ENCODE assay signal across 16 cellular contexts in genomic region chr2:205701509-205701908, GRCh38. TPM values are rescaled to one million over a fixed set of nuclear protein-coding genes. Genes with fewer than 3 reads are reported as not detected.
DNase-seq lines count a peak whose midpoint lies in the region; ATAC-seq, FAIRE-seq and TF ChIP-seq lines count a peak whose summit lies in the region.
"Had no signal": no experiment of that assay in that cellular context is flagged by ENCODE, and none has a peak within 500 bp of the region (broad histone marks: within the 10 kb centered on the region; RNA-seq: fewer than 3 reads in every experiment).

No MANE protein-coding gene starts in this region.

- H3K4me1 ChIP-seq in HUES48 (ENCODE audit: control insufficient read depth, insufficient read depth, low read length) (peaks cover 55% of the 10 kb centered on the region), keratinocyte (ENCODE audit: control insufficient read depth, extremely low read depth, insufficient read depth, low read length) (peaks cover 27% of the 10 kb centered on the region), stomach (peaks cover 20 to 95% (median 67%) of the 10 kb centered on the region in 4 donors), ascending aorta (peaks cover 3 to 21% of the 10 kb centered on the region in 2 donors)

- H3K9ac ChIP-seq in HUES48 (ENCODE audit: low read depth, low read length) (no peak overlapping the region), keratinocyte (ENCODE audit: control insufficient read depth, extremely low read depth, insufficient read depth, low read length) (no peak overlapping the region)
- H3K9ac ChIP-seq: parathyroid adenoma had no signal

- WGBS in stomach, 5 donors, result 46 to 86% (median 83%) methylated on average over 1 of the region's 1 CpG

- dilution Hi-C loops in keratinocyte (cut with MboI; ENCODE audit: extremely low pct_ligation_motif_present, low sequenced_read_pairs), result no loop called here

- intact Hi-C loops in stomach (cut with DNase I; ENCODE audit: low total_unique reads), result no loop called here
- intact Hi-C loops in ascending aorta (cut with DNase I), result no loop called here

- peaks cover 19% of the 10 kb centered on the region for H3K79me2 ChIP-seq in keratinocyte (ENCODE audit: control insufficient read depth, insufficient read depth, low read length)
- H3K79me2 ChIP-seq: parathyroid adenoma had no signal

- FAIRE-seq in keratinocyte (lab: Jason Lieb, UNC), result peak; percentile 26
- FAIRE-seq: K562 had no signal

- no peak for TF ChIP-seq EP300 in stomach (IDR thresholded peaks at IDR 0.05)

- TF ChIP-seq POLR2A in stomach (IDR thresholded peaks at IDR 0.05), result no peak

- H3K9me3 ChIP-seq in HUES48 (ENCODE audit: control insufficient read depth, insufficient read depth, low read length), result no peaks in the 10 kb centered on the region
- no peaks in the 10 kb centered on the region for H3K9me3 ChIP-seq in keratinocyte (ENCODE audit: control insufficient read depth, low read depth, low read length)
- no peaks in the 10 kb centered on the region for H3K9me3 ChIP-seq in stomach
- no peaks in the 10 kb centered on the region for H3K9me3 ChIP-seq in ascending aorta

- H3K27me3 ChIP-seq in HUES48 (ENCODE audit: control insufficient read depth, insufficient read depth, low read length) (no peaks in the 10 kb centered on the region), keratinocyte (ENCODE audit: control insufficient read depth, extremely low read depth, insufficient read depth, low read length) (no peaks in the 10 kb centered on the region), stomach (no peaks in the 10 kb centered on the region), ascending aorta (no peaks in the 10 kb centered on the region)

- ATAC-seq in GM21367 (IDR thresholded peaks at IDR 0.05; ENCODE audit: unreplicated experiment), result no peak
- ATAC-seq in GM21381 (IDR thresholded peaks at IDR 0.05; ENCODE audit: unreplicated experiment), result no peak
- ATAC-seq in GM21529 (IDR thresholded peaks at IDR 0.05; ENCODE audit: unreplicated experiment), result no peak
- ATAC-seq: CD8-positive, alpha-beta T cell; K562 had no signal

- no peaks in the 10 kb centered on the region for H3K9me1 ChIP-seq in keratinocyte (ENCODE audit: control insufficient read depth, extremely low read depth, insufficient read depth, low read length)

- peak overlapping the region; percentile 89 for H3K27ac ChIP-seq in HUES48 (ENCODE audit: low read depth, low read length)
- H3K27ac ChIP-seq in keratinocyte (ENCODE audit: control insufficient read depth, insufficient read depth, low read length), result peak overlapping the region; percentile 54
- H3K27ac ChIP-seq in stomach, result peak overlapping the region in 4 of 5 donors; percentile 54 to 87 (median 74)
- peak overlapping the region in 1 of 2 donors; percentile 65 for H3K27ac ChIP-seq in ascending aorta
- H3K27ac ChIP-seq: parathyroid adenoma had no signal

- TF ChIP-seq CTCF in keratinocyte (optimal IDR thresholded peaks at IDR 0.05 in 1 of 3, IDR thresholded peaks at IDR 0.05 in 1 of 3, conservative IDR thresholded peaks at IDR 0.05 in 1 of 3; ENCODE audit: extremely low read depth in 1 of 3, insufficient read depth in 2 of 3, low read length in 3 of 3) (no peak), stomach (IDR thresholded peaks at IDR 0.05) (no peak), ascending aorta (IDR thresholded peaks at IDR 0.05) (no peak)

- H3K4me2 ChIP-seq in keratinocyte (ENCODE audit: control insufficient read depth, extremely low read depth, insufficient read depth, low read depth, low read length), result no peak overlapping the region

- DNase-seq in amniotic epithelial cell (ENCODE audit: low read depth), result peak; percentile 73
- DNase-seq in keratinocyte (ENCODE audit: low read depth, low spot score), result no peak
- no peak for DNase-seq in stomach
- no peak for DNase-seq in ascending aorta (ENCODE audit: low spot score in 2 of 2)
- DNase-seq: activated B cell treated with CpG ODN at 0.5 μM for 24 hours; CD8-positive, alpha-beta T cell; effector CD8-positive, alpha-beta T cell; NCI-H187; NCI-H82; stimulated activated CD4-positive, alpha-beta T cell treated with anti-CD3 and anti-CD28 coated beads, Interleukin-4, amount 100 ng/mL, for 1 hour had no signal

- no peaks in the 10 kb centered on the region for H4K20me1 ChIP-seq in keratinocyte (ENCODE audit: control insufficient read depth, extremely low read depth, insufficient read depth, low read length)

- H3K36me3 ChIP-seq in HUES48 (ENCODE audit: control insufficient read depth, insufficient read depth, low read length) (peaks cover 4% of the 10 kb centered on the region; the same call in 1 of the 2 replicates), keratinocyte (ENCODE audit: control insufficient read depth in 2 of 2, extremely low read depth in 1 of 2, insufficient read depth in 2 of 2, low read length in 2 of 2) (peaks cover 2 to 11% of the 10 kb centered on the region in 2 experiments), stomach (peaks cover 0 to 24% (median 8%) of the 10 kb centered on the region in 4 donors), ascending aorta (no peaks in the 10 kb centered on the region)

- no peak overlapping the region for H3K4me3 ChIP-seq in HUES48 (ENCODE audit: low read depth, low read length)
- H3K4me3 ChIP-seq in keratinocyte (ENCODE audit: control insufficient read depth in 2 of 3, extremely low read depth in 1 of 3, insufficient read depth in 2 of 3, low read depth in 1 of 3, low read length in 3 of 3), result no peak overlapping the region
- H3K4me3 ChIP-seq in stomach, result no peak overlapping the region
- H3K4me3 ChIP-seq in ascending aorta, result no peak overlapping the region
- H3K4me3 ChIP-seq: K562 had no signal

- H2AFZ ChIP-seq in keratinocyte (ENCODE audit: control insufficient read depth, low read length), result no peak overlapping the region
- H2AFZ ChIP-seq: parathyroid adenoma had no signal

RNA-seq across cellular contexts. Expression of gene NRP2, which starts 19.2 kb away (rescaled TPM):
- polyA plus RNA-seq in keratinocyte (9.1 to 20.6 TPM (median 20.6 TPM) in 3 replicates), stomach (10 to 100 TPM in 1 of 3 donors, 1 to 10 TPM in 1, under 1 TPM in 1; 0.92 to 13.2 (median 2.9) TPM)
- polyA plus RNA-seq in keratinocyte (2011; ENCODE audit: low read depth), result 19.9 TPM
- polyA plus RNA-seq in keratinocyte (2011; cell fraction: cytosol; rRNA removed), result 4.6 and 8.2 TPM in 2 replicates
- polyA plus RNA-seq in keratinocyte (2011; cell fraction: nucleus; rRNA removed), result 30.5 and 32.6 TPM in 2 replicates
- 14.4 and 18.2 TPM in 2 replicates for polyA plus RNA-seq in keratinocyte (2012; ENCODE audit: low replicate concordance)
- polyA minus RNA-seq in keratinocyte, result 21.0 to 56.7 TPM (median 47.5 TPM) in 3 replicates
- polyA minus RNA-seq in keratinocyte (2011; cell fraction: cytosol; rRNA and poly(A)+ RNA removed), result 8.6 TPM
- 30.6 and 49.4 TPM in 2 replicates for polyA minus RNA-seq in keratinocyte (2011; cell fraction: nucleus; rRNA and poly(A)+ RNA removed)
- total RNA-seq in stomach (100 to 1,000 TPM in 2 of 5 donors, 10 to 100 TPM in 3; 21.0 to 166 (median 56.9) TPM), ascending aorta (39.7 TPM)
- total RNA-seq: CD8-positive, alpha-beta T cell had no signal
